In the genomic region with DNA sequence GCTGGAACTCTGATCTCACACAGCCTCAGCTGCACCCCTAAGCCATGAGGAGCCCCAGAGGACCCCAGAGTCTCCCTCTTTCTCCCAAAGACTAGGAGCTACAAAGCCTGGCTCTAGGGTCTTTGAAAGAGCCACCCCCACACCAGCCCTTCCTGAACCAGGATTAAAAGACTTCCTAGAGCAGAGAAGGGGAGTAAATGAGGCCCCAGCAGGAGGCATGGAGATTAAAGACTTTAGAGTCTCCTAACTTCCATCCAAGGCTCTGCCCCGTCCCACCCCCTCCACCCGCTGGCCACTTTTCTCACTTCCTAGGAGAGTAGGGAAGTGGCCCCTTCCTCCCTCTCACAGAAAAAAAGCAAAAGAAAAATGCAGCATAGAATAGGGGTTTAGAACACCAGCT, we compare ENCODE assay signal across 8 cellular contexts. TPM values are rescaled to one million over a fixed set of nuclear protein-coding genes. Genes with fewer than 3 reads are reported as not detected.
DNase-seq lines count a peak whose midpoint lies in the region; ATAC-seq, FAIRE-seq and TF ChIP-seq lines count a peak whose summit lies in the region.

No MANE protein-coding gene starts in this region.

- peaks cover 56% of the 10 kb centered on the region for H3K4me1 Mint-ChIP-seq in activated T-cell treated with anti-CD3 and anti-CD28 coated beads, Interleukin-2, amount 50 U/mL, for 24 hours (ENCODE audit: low read depth)
- H3K4me1 Mint-ChIP-seq in activated naive CD8-positive, alpha-beta T cell treated with anti-CD3 and anti-CD28 coated beads, Interleukin-2, amount 10 ng/mL, durations not matched to agents 7 days and 5 days: peaks cover 44% of the 10 kb centered on the region

- H3K4me3 Mint-ChIP-seq in activated T-cell treated with anti-CD3 and anti-CD28 coated beads, Interleukin-2, amount 50 U/mL, for 24 hours: peak overlapping the region; percentile 95
- H3K4me3 Mint-ChIP-seq in activated naive CD8-positive, alpha-beta T cell treated with anti-CD3 and anti-CD28 coated beads, Interleukin-2, amount 10 ng/mL, durations not matched to agents 7 days and 5 days: peak overlapping the region; percentile 96

- no peaks in the 10 kb centered on the region for H3K9me3 ChIP-seq in kidney (ENCODE audit: control insufficient read depth in 1 of 2, low read length in 2 of 2)
- H3K9me3 ChIP-seq in thoracic aorta: no peaks in the 10 kb centered on the region

- H3K36me3 ChIP-seq in kidney (ENCODE audit: control insufficient read depth in 1 of 2, insufficient read depth in 2 of 2, low read length in 2 of 2) (no peaks in the 10 kb centered on the region), thoracic aorta (no peaks in the 10 kb centered on the region)

- peak overlapping the region; percentile 98 for H3K27ac Mint-ChIP-seq in activated T-cell treated with anti-CD3 and anti-CD28 coated beads, Interleukin-2, amount 50 U/mL, for 24 hours
- peak overlapping the region; percentile 92 for H3K27ac Mint-ChIP-seq in activated naive CD8-positive, alpha-beta T cell treated with anti-CD3 and anti-CD28 coated beads, Interleukin-2, amount 10 ng/mL, durations not matched to agents 7 days and 5 days

- peak overlapping the region in 1 of 2 donors; percentile 30 for H3K9ac ChIP-seq in kidney (ENCODE audit: low read length in 2 of 2)

- POLR2A ChIA-PET in activated naive CD8-positive, alpha-beta T cell treated with anti-CD3 and anti-CD28 coated beads, Interleukin-2, amount 10 ng/mL, durations not matched to agents 7 days and 5 days (lab: Charles Lee): interaction anchor here (0.9 to 3.7 kb wide), 9 partner anchors 7 to 220 kb away, joined by 3 to 31 read pairs (median 5); a partner anchor contains a TSS

- no peak for ATAC-seq in activated naive CD8-positive, alpha-beta T cell treated with anti-CD3 and anti-CD28 coated beads, Interleukin-2, amount 10 ng/mL, durations not matched to agents 7 days and 5 days (ENCODE audit: low read depth)
- ATAC-seq in thoracic aorta (ENCODE audit: insufficient number of reproducible peaks, low FRiP score, low read depth): no peak
- no peak for ATAC-seq in HG03280 (IDR thresholded peaks at IDR 0.05; ENCODE audit: unreplicated experiment)

- no peaks in the 10 kb centered on the region for H3K9me3 Mint-ChIP-seq in activated T-cell treated with anti-CD3 and anti-CD28 coated beads, Interleukin-2, amount 50 U/mL, for 24 hours
- H3K9me3 Mint-ChIP-seq in activated naive CD8-positive, alpha-beta T cell treated with anti-CD3 and anti-CD28 coated beads, Interleukin-2, amount 10 ng/mL, durations not matched to agents 7 days and 5 days: no peaks in the 10 kb centered on the region

- TF ChIP-seq CTCF in kidney (IDR thresholded peaks at IDR 0.05; ENCODE audit: borderline replicate concordance, extremely low read depth, insufficient read depth) (no peak), thoracic aorta (IDR thresholded peaks at IDR 0.05) (no peak)

- H3K36me3 Mint-ChIP-seq in activated T-cell treated with anti-CD3 and anti-CD28 coated beads, Interleukin-2, amount 50 U/mL, for 24 hours (ENCODE audit: low read depth): peaks cover 35% of the 10 kb centered on the region
- H3K36me3 Mint-ChIP-seq in activated naive CD8-positive, alpha-beta T cell treated with anti-CD3 and anti-CD28 coated beads, Interleukin-2, amount 10 ng/mL, durations not matched to agents 7 days and 5 days: peaks cover 22% of the 10 kb centered on the region

- intact Hi-C loops in kidney (cut with DNase I): no loop called here

- H3K4me1 ChIP-seq in kidney (ENCODE audit: control insufficient read depth in 1 of 2, insufficient read depth in 1 of 2, low read depth in 1 of 2, low read length in 2 of 2) (peaks cover under 1 to 8% of the 10 kb centered on the region in 2 donors), thoracic aorta (ENCODE audit: control insufficient read depth in 1 of 2, low read depth in 2 of 2) (peaks cover 22 to 58% of the 10 kb centered on the region in 2 donors)

- H3K4me3 ChIP-seq in kidney (ENCODE audit: low read length in 2 of 2): peak overlapping the region; percentile 51 to 62
- peak overlapping the region; percentile 90 for H3K4me3 ChIP-seq in thoracic aorta

- H3K27me3 ChIP-seq in thoracic aorta (replicated peaks; ENCODE audit: insufficient read depth): no peaks in the 10 kb centered on the region

- DNase-seq in activated T-cell treated with anti-CD3 and anti-CD28 coated beads, Interleukin-2, amount 50 U/mL, for 24 hours: no peak
- DNase-seq in activated T-cell treated with anti-CD3 and anti-CD28 coated beads, Interleukin-2, amount 50 U/mL, for 1 hour: no peak
- no peak for DNase-seq in activated naive CD8-positive, alpha-beta T cell treated with anti-CD3 and anti-CD28 coated beads, Interleukin-2, amount 10 ng/mL, durations not matched to agents 7 days and 5 days
- DNase-seq in kidney (no peak), thoracic aorta (ENCODE audit: low spot score) (no peak), islet precursor cell (no peak), NCI-H446 (lab: John Stamatoyannopoulos, UW) (no peak)

- H3K27me3 Mint-ChIP-seq in activated T-cell treated with anti-CD3 and anti-CD28 coated beads, Interleukin-2, amount 50 U/mL, for 24 hours: peaks cover 8% of the 10 kb centered on the region
- no peaks in the 10 kb centered on the region for H3K27me3 Mint-ChIP-seq in activated naive CD8-positive, alpha-beta T cell treated with anti-CD3 and anti-CD28 coated beads, Interleukin-2, amount 10 ng/mL, durations not matched to agents 7 days and 5 days

- H3K27ac ChIP-seq in kidney (ENCODE audit: low read depth in 2 of 2, low read length in 2 of 2) (no peak overlapping the region), thoracic aorta (peak overlapping the region; percentile 54 to 71)

- FAIRE-seq in kidney (lab: Jason Lieb, UNC): no peak

RNA-seq across cellular contexts. Expression of a gene that starts 1.7 kb away (rescaled TPM):
- 100 to 1,000 TPM; 142 to 147 TPM for total RNA-seq in activated naive CD8-positive, alpha-beta T cell treated with anti-CD3 and anti-CD28 coated beads, Interleukin-2, amount 10 ng/mL, durations not matched to agents 7 days and 5 days
- 38.2 TPM for total RNA-seq in kidney
- 8.5 TPM for polyA plus RNA-seq in kidney (ENCODE audit: insufficient read depth, low read depth, low replicate concordance)
- 100 to 1,000 TPM in 1 of 2 donors, 10 to 100 TPM in 1; 94.6 to 101 TPM for total RNA-seq in thoracic aorta

Comparison
In these comparisons a context has a peak if more than half of its experiments do, and no peak if none do; other contexts are left out.
1. H3K27ac ChIP-seq: peak in thoracic aorta (2 of 2); none in kidney (0 of 2).